Comparison of ENCODE assay signal across 28 cellular contexts in the genomic region with DNA sequence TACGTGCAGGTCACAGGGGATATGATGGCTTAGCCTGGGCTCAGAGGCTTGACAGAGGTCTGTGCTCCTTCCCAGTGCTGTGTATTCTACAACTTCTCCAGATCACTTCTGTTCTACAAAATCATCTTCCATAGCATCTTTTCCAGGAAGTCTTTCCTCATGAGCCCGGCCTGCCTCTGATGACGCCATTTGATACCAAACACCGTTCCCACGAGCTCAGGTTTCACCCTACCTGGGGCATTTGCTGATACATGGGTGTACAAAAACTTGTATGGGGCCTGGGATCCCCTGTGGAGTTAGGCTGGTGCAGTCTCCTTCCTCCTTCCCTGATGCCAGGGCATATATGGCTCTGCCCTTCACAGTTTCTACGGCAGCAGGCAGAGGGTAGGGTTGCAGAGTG.
"Had no signal": no experiment of that assay in that cellular context is flagged by ENCODE, and none has a peak within 500 bp of the region (broad histone marks: within the 10 kb centered on the region; RNA-seq: fewer than 3 reads in every experiment).

No MANE protein-coding gene starts in this region.

- H3K27ac Mint-ChIP-seq: activated B cell treated with CpG ODN at 0.5 μM for 24 hours; activated CD4-positive, alpha-beta T cell treated with anti-CD3 and anti-CD28 coated beads for 36 hours; activated naive CD8-positive, alpha-beta T cell treated with anti-CD3 and anti-CD28 coated beads, Interleukin-2, amount 10 ng/mL, durations not matched to agents 7 days and 5 days; activated T-helper 2 cell treated with anti-CD3 and anti-CD28 coated beads, Interferon-gamma antibody, Interleukin-2, Interleukin-4, amounts not matched to agents 10 μg/mL and 5 μg/mL and 100 μg/mL, durations not matched to agents 14 hours and 24 hours and 36 hours; effector memory CD8-positive, alpha-beta T cell; stimulated activated naive CD8-positive, alpha-beta T cell treated with anti-CD3 and anti-CD28 coated beads, Interleukin-15, Interleukin-2, amounts not matched to agents 100 ng/mL and 50 ng/mL, for 24 hours had no signal

- H3K36me3 ChIP-seq: breast epithelium, colonic mucosa, esophagus squamous epithelium, gastroesophageal sphincter, heart right ventricle, lower lobe of right lung, right lobe of liver, thyroid gland, upper lobe of right lung had no signal

- H3K4me1 ChIP-seq: breast epithelium, colonic mucosa, gastroesophageal sphincter, lower lobe of right lung, thyroid gland, upper lobe of right lung had no signal

- H3K27me3 Mint-ChIP-seq: activated CD4-positive, alpha-beta T cell treated with anti-CD3 and anti-CD28 coated beads for 36 hours had no signal

- H3K9me3 Mint-ChIP-seq: activated B cell treated with CpG ODN at 0.5 μM for 24 hours; activated T-cell treated with anti-CD3 and anti-CD28 coated beads, Interleukin-2, amount 50 U/mL, for 4 hours; activated T-helper 2 cell treated with anti-CD3 and anti-CD28 coated beads, Interferon-gamma antibody, Interleukin-2, Interleukin-4, amounts not matched to agents 10 μg/mL and 5 μg/mL and 100 μg/mL, durations not matched to agents 14 hours and 24 hours and 36 hours; effector memory CD8-positive, alpha-beta T cell; neural crest cell; stimulated activated naive CD8-positive, alpha-beta T cell treated with anti-CD3 and anti-CD28 coated beads, Interleukin-15, Interleukin-2, amounts not matched to agents 100 ng/mL and 50 ng/mL, for 24 hours had no signal

- H3K4me3 Mint-ChIP-seq: activated B cell treated with CpG ODN at 0.5 μM for 24 hours; activated CD4-positive, alpha-beta T cell treated with anti-CD3 and anti-CD28 coated beads for 36 hours; activated naive CD8-positive, alpha-beta T cell treated with anti-CD3 and anti-CD28 coated beads, Interleukin-2, amount 10 ng/mL, durations not matched to agents 7 days and 5 days; activated T-cell treated with anti-CD3 and anti-CD28 coated beads, Interleukin-2, amount 50 U/mL, for 4 hours; effector memory CD8-positive, alpha-beta T cell; naive thymus-derived CD4-positive, alpha-beta T cell; neural crest cell; stimulated activated naive CD8-positive, alpha-beta T cell treated with anti-CD3 and anti-CD28 coated beads, Interleukin-15, Interleukin-2, amounts not matched to agents 100 ng/mL and 50 ng/mL, for 24 hours had no signal

- H3K4me3 ChIP-seq: breast epithelium, colonic mucosa, dorsolateral prefrontal cortex, esophagus squamous epithelium, gastroesophageal sphincter, heart right ventricle, lower lobe of right lung, right lobe of liver, skin epidermis, thyroid gland, upper lobe of right lung had no signal

- H3K4me1 Mint-ChIP-seq: activated B cell treated with CpG ODN at 0.5 μM for 24 hours; activated CD4-positive, alpha-beta T cell treated with anti-CD3 and anti-CD28 coated beads for 36 hours; activated naive CD8-positive, alpha-beta T cell treated with anti-CD3 and anti-CD28 coated beads, Interleukin-2, amount 10 ng/mL, durations not matched to agents 7 days and 5 days; naive thymus-derived CD4-positive, alpha-beta T cell had no signal

- ATAC-seq: activated CD4-positive, alpha-beta T cell treated with anti-CD3 and anti-CD28 coated beads for 36 hours; activated T-cell treated with anti-CD3 and anti-CD28 coated beads, Interleukin-2, amount 50 U/mL, for 4 hours; effector memory CD8-positive, alpha-beta T cell; gastroesophageal sphincter; heart right ventricle; left lobe of liver; lower lobe of right lung; naive thymus-derived CD4-positive, alpha-beta T cell; right lobe of liver; upper lobe of right lung had no signal

- H3K27ac ChIP-seq: breast epithelium, colonic mucosa, dorsolateral prefrontal cortex, esophagus squamous epithelium, gastroesophageal sphincter, heart right ventricle, lower lobe of right lung, right lobe of liver, skin epidermis, thyroid gland, upper lobe of right lung had no signal

- H3K36me3 Mint-ChIP-seq: activated naive CD8-positive, alpha-beta T cell treated with anti-CD3 and anti-CD28 coated beads, Interleukin-2, amount 10 ng/mL, durations not matched to agents 7 days and 5 days; naive thymus-derived CD4-positive, alpha-beta T cell had no signal

- H3K27me3 ChIP-seq: breast epithelium, colonic mucosa, dorsolateral prefrontal cortex, esophagus squamous epithelium, gastroesophageal sphincter, heart right ventricle, right lobe of liver, thyroid gland, upper lobe of right lung had no signal

- DNase-seq: activated B cell treated with CpG ODN at 0.5 μM for 24 hours; activated CD4-positive, alpha-beta T cell treated with anti-CD3 and anti-CD28 coated beads for 36 hours; activated CD4-positive, alpha-beta T cell treated with anti-CD3 and anti-CD28 coated beads, Interleukin-2, amount 50 U/mL, for 4 hours; activated CD8-positive, alpha-beta memory T cell treated with anti-CD3 and anti-CD28 coated beads, Interleukin-2, amount 50 U/mL, for 48 hours; activated naive CD4-positive, alpha-beta T cell; activated naive CD8-positive, alpha-beta T cell treated with anti-CD3 and anti-CD28 coated beads, Interleukin-2, amount 10 ng/mL, durations not matched to agents 7 days and 5 days; activated T-cell treated with anti-CD3 and anti-CD28 coated beads, Interleukin-2, amount 50 U/mL, for 4 hours; amniotic stem cell; colonic mucosa; dorsolateral prefrontal cortex; effector memory CD8-positive, alpha-beta T cell; esophagus squamous epithelium; heart right ventricle; lower lobe of right lung; naive thymus-derived CD4-positive, alpha-beta T cell; right lobe of liver; stimulated activated CD4-positive, alpha-beta T cell treated with anti-CD3 and anti-CD28 coated beads, Interleukin-1b, Interleukin-23, amount 100 ng/mL, for 48 hours; substantia nigra; T-helper 9 cell; thyroid gland; upper lobe of right lung had no signal

- H3K9me3 ChIP-seq: breast epithelium, colonic mucosa, esophagus squamous epithelium, gastroesophageal sphincter, heart right ventricle, lower lobe of right lung, right lobe of liver, thyroid gland, upper lobe of right lung had no signal
